In the genomic region with DNA sequence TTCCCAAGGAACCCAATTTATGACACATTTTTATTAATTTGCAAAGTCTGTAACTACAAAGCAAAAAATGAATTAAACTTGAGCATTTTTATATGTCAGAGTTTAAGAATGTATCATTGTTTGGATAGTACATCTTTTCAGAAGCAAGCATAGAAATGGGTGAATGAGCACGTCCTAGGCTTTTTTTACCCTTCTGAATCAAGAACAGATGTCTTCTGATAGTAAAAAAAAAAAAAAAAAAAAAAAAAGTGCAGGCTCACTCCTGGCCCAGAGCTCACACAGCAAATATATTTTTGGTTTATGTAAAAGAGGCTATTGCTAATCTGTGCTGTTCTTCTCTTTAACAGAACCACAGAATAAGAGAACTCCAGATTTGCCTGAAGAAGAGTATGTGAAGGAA, we compare ENCODE assay signal across 12 cellular contexts. TPM values are rescaled to one million over a fixed set of nuclear protein-coding genes. Genes with fewer than 3 reads are reported as not detected.
DNase-seq lines count a peak whose midpoint lies in the region; ATAC-seq and TF ChIP-seq lines count a peak whose summit lies in the region.
"Had no signal": no experiment of that assay in that cellular context is flagged by ENCODE, and none has a peak within 500 bp of the region (broad histone marks: within the 10 kb centered on the region; RNA-seq: fewer than 3 reads in every experiment).

No MANE protein-coding gene starts in this region.

- H3K9me3 Mint-ChIP-seq in CD4-positive, alpha-beta memory T cell = peaks cover 0 to 1% (median 0%) of the 10 kb centered on the region in 8 donors
- peaks cover 0 to 4% (median 0%) of the 10 kb centered on the region in 5 experiments for H3K9me3 Mint-ChIP-seq in brain
- H3K9me3 Mint-ChIP-seq in nephron progenitor cell = no peaks in the 10 kb centered on the region

- peaks cover 53 to 73% of the 10 kb centered on the region in 2 donors for H3K36me3 Mint-ChIP-seq in CD4-positive, alpha-beta memory T cell
- H3K36me3 Mint-ChIP-seq in brain = peaks cover 77% of the 10 kb centered on the region
- peaks cover 65% of the 10 kb centered on the region for H3K36me3 Mint-ChIP-seq in nephron progenitor cell (ENCODE audit: low read depth)

- H3K36me3 ChIP-seq in CD4-positive, alpha-beta memory T cell (ENCODE audit: insufficient read depth, low read length) = peaks cover 40% of the 10 kb centered on the region
- H3K36me3 ChIP-seq in spleen (peaks cover 5 to 57% (median 47%) of the 10 kb centered on the region in 6 donors), brain microvascular endothelial cell (replicated peaks) (peaks cover 40% of the 10 kb centered on the region)

- intact Hi-C loops in CD4-positive, alpha-beta memory T cell (cut with micrococcal nuclease) = no loop called here
- intact Hi-C loops in spleen (cut with DNase I; ENCODE audit: low total_unique reads) = loop anchor here (10.0 kb wide), 1 partner anchor 101 kb away; no protein-coding TSS in a partner anchor

- no peak overlapping the region for H3K4me3 ChIP-seq in CD4-positive, alpha-beta memory T cell (ENCODE audit: low read length in 2 of 2)
- H3K4me3 ChIP-seq in spleen (no peak overlapping the region), brain microvascular endothelial cell (ENCODE audit: low read depth, low read length) (no peak overlapping the region)
- H3K4me3 ChIP-seq: gastroesophageal sphincter had no signal

- POLR2A ChIA-PET in CD4-positive, alpha-beta memory T cell (lab: Charles Lee; ENCODE audit: partially characterized antibody) = interaction anchor here (0.6 to 1.3 kb wide), 5 partner anchors 9 to 221 kb away, joined by 3 to 4 read pairs (median 3); partner anchors contain the start of genes ADAT1, CFDP1 and GABARAPL2

- no peaks in the 10 kb centered on the region for H3K9me3 ChIP-seq in CD4-positive, alpha-beta memory T cell (ENCODE audit: control insufficient read depth in 1 of 2, low read length in 2 of 2)
- no peaks in the 10 kb centered on the region for H3K9me3 ChIP-seq in spleen
- H3K9me3 ChIP-seq: gastroesophageal sphincter had no signal

- DNase-seq in CD4-positive, alpha-beta memory T cell = no peak
- DNase-seq in LHCN-M2 (ENCODE audit: low read depth) (peak; percentile 18), nephron progenitor cell (no peak), spleen (no peak), brain microvascular endothelial cell (no peak)
- DNase-seq: left cardiac atrium, NCI-H1930 had no signal

- no peak for ATAC-seq in GM18520 (IDR thresholded peaks at IDR 0.05; ENCODE audit: unreplicated experiment)
- ATAC-seq: gastroesophageal sphincter, left cardiac atrium had no signal

- H3K27me3 ChIP-seq in CD4-positive, alpha-beta memory T cell (ENCODE audit: insufficient read depth, low read length) = no peaks in the 10 kb centered on the region
- no peaks in the 10 kb centered on the region for H3K27me3 ChIP-seq in spleen (replicated peaks in 1 of 7)
- no peaks in the 10 kb centered on the region for H3K27me3 ChIP-seq in brain microvascular endothelial cell (replicated peaks)
- H3K27me3 ChIP-seq: gastroesophageal sphincter had no signal

- CTCF ChIA-PET in CD4-positive, alpha-beta memory T cell (lab: Charles Lee; ENCODE audit: partially characterized antibody) = interaction anchor here (1.0 to 1.7 kb wide), 2 partner anchors 137 to 220 kb away, joined by 3 to 4 read pairs; partner anchors contain the start of gene CFDP1

- H3K4me3 Mint-ChIP-seq in CD4-positive, alpha-beta memory T cell = peak overlapping the region; percentile 24 to 74 (median 52)
- peak overlapping the region; percentile 67 to 80 (median 78) for H3K4me3 Mint-ChIP-seq in brain
- no peak overlapping the region for H3K4me3 Mint-ChIP-seq in nephron progenitor cell

- TF ChIP-seq POLR2A in spleen (IDR thresholded peaks at IDR 0.05) = no peak

- TF ChIP-seq CTCF in brain (conservative IDR thresholded peaks at IDR 0.05) (no peak), nephron progenitor cell (IDR thresholded peaks at IDR 0.05) (no peak), spleen (IDR thresholded peaks at IDR 0.05 in 8 of 11, conservative IDR thresholded peaks at IDR 0.05 in 3 of 11) (no peak), brain microvascular endothelial cell (IDR thresholded peaks at IDR 0.05; ENCODE audit: low read depth, low read length, missing control alignments) (no peak)

- H3K27ac ChIP-seq in CD4-positive, alpha-beta memory T cell (ENCODE audit: low read depth, low read length) = peak overlapping the region; percentile 30
- H3K27ac ChIP-seq in spleen = no peak overlapping the region
- H3K27ac ChIP-seq in brain microvascular endothelial cell = no peak overlapping the region
- H3K27ac ChIP-seq: gastroesophageal sphincter had no signal

- in situ Hi-C loops in brain microvascular endothelial cell (cut with HindIII; ENCODE audit: low pct_ligation_motif_present, low sequenced_read_pairs) = no loop called here

- peaks cover 44 to 68% (median 51%) of the 10 kb centered on the region in 4 donors for H3K4me1 Mint-ChIP-seq in CD4-positive, alpha-beta memory T cell
- peaks cover 46% of the 10 kb centered on the region for H3K4me1 Mint-ChIP-seq in brain
- H3K4me1 Mint-ChIP-seq in nephron progenitor cell = peaks cover 32% of the 10 kb centered on the region

- peaks cover 62% of the 10 kb centered on the region for H3K4me1 ChIP-seq in CD4-positive, alpha-beta memory T cell (ENCODE audit: insufficient read depth, low read length)
- peaks cover 34 to 67% (median 49%) of the 10 kb centered on the region in 6 donors for H3K4me1 ChIP-seq in spleen

- peak overlapping the region in 6 of 7 donors; percentile 51 to 89 (median 78) for H3K27ac Mint-ChIP-seq in CD4-positive, alpha-beta memory T cell
- H3K27ac Mint-ChIP-seq in brain (peak overlapping the region in 3 of 5 experiments; percentile 40 to 71 (median 71)), nephron progenitor cell (peak overlapping the region; percentile 39)

- no peaks in the 10 kb centered on the region for H3K27me3 Mint-ChIP-seq in CD4-positive, alpha-beta memory T cell
- peaks cover 7% of the 10 kb centered on the region for H3K27me3 Mint-ChIP-seq in brain
- no peaks in the 10 kb centered on the region for H3K27me3 Mint-ChIP-seq in nephron progenitor cell (ENCODE audit: low read depth, poor library complexity)

- WGBS in spleen, 5 donors = 71 to 80% (median 77%) methylated on average over 1 of the region's 1 CpG

RNA-seq across cellular contexts. Expression of gene TERF2IP, which starts 6.4 kb away (rescaled TPM):
- 100 to 1,000 TPM in 1 of 2 experiments, 10 to 100 TPM in 1; 98.4 to 108 TPM for total RNA-seq in CD4-positive, alpha-beta memory T cell
- 100 to 1,000 TPM; 152 to 185 TPM for polyA plus RNA-seq in CD4-positive, alpha-beta memory T cell
- total RNA-seq in LHCN-M2 (2014; rRNA removed) (53.2 and 60.0 TPM in 2 replicates), spleen (10 to 100 TPM; 66.5 to 90.1 (median 75.4) TPM)
- polyA plus RNA-seq in LHCN-M2 (2012) = 43.9 TPM
- polyA plus RNA-seq in brain (ENCODE audit: insufficient read depth, low read depth, low replicate concordance) (340 TPM), spleen (10 to 100 TPM; 42.8 to 71.0 (median 64.4) TPM)

RNA-seq across cellular contexts. Expression of gene KARS1, which starts 6.5 kb away (rescaled TPM):
- total RNA-seq in CD4-positive, alpha-beta memory T cell = 100 to 1,000 TPM; 120 to 124 TPM
- 100 to 1,000 TPM; 259 to 306 TPM for polyA plus RNA-seq in CD4-positive, alpha-beta memory T cell
- total RNA-seq in LHCN-M2 (2014; rRNA removed) (198 and 202 TPM in 2 replicates), spleen (10 to 100 TPM; 85.2 to 97.7 (median 89.6) TPM)
- 123 TPM for polyA plus RNA-seq in LHCN-M2 (2012)
- polyA plus RNA-seq in brain (ENCODE audit: insufficient read depth, low read depth, low replicate concordance) (170 TPM), spleen (10 to 100 TPM; 63.7 to 88.0 (median 83.2) TPM)

RNA-seq across cellular contexts. Expression of gene CPHXL2, which starts 22.9 kb away (rescaled TPM):
- total RNA-seq in CD4-positive, alpha-beta memory T cell = not detected
- polyA plus RNA-seq in CD4-positive, alpha-beta memory T cell = not detected
- total RNA-seq in LHCN-M2 (2014; rRNA removed) (not detected in 2 replicates), spleen (not detected)
- polyA plus RNA-seq in LHCN-M2 (2012) = 0.05 TPM
- polyA plus RNA-seq in brain (ENCODE audit: insufficient read depth, low read depth, low replicate concordance) (not detected), spleen (under 1 TPM in 1 of 3 donors, not detected in 2; 0.06 TPM)
- total RNA-seq: gastroesophageal sphincter; left cardiac atrium; omental fat pad; T-helper 1 cell treated with Interleukin-12 subunit alpha and Interleukin-12 subunit beta and Interleukin-4 antibody, amounts not matched to agents 30 ng/mL and 1 ng/mL, for 36 hours had no signal

RNA-seq across cellular contexts. Expression of gene ADAT1, which starts 30.8 kb away (rescaled TPM):
- 10 to 100 TPM; 88.3 to 93.9 TPM for total RNA-seq in CD4-positive, alpha-beta memory T cell
- 10 to 100 TPM; 44.4 to 54.9 TPM for polyA plus RNA-seq in CD4-positive, alpha-beta memory T cell
- total RNA-seq in LHCN-M2 (2014; rRNA removed) = 50.2 and 66.0 TPM in 2 replicates
- 27.8 TPM for polyA plus RNA-seq in LHCN-M2 (2012)
- polyA plus RNA-seq in brain (ENCODE audit: insufficient read depth, low read depth, low replicate concordance) = 59.0 TPM
- total RNA-seq in spleen = 100 to 1,000 TPM in 1 of 7 donors, 10 to 100 TPM in 6; 42.5 to 120 (median 65.5) TPM
- polyA plus RNA-seq in spleen = 10 to 100 TPM; 13.2 to 18.3 (median 14.5) TPM

RNA-seq across cellular contexts. Expression of gene DUXB, which starts 47.3 kb away (rescaled TPM):
- not detected for total RNA-seq in CD4-positive, alpha-beta memory T cell
- polyA plus RNA-seq in CD4-positive, alpha-beta memory T cell = not detected
- total RNA-seq in LHCN-M2 (2014; rRNA removed) (not detected in 2 replicates), spleen (not detected)
- not detected for polyA plus RNA-seq in LHCN-M2 (2012)
- polyA plus RNA-seq in brain (ENCODE audit: insufficient read depth, low read depth, low replicate concordance) (not detected), spleen (not detected)
- total RNA-seq: gastroesophageal sphincter; left cardiac atrium; omental fat pad; T-helper 1 cell treated with Interleukin-12 subunit alpha and Interleukin-12 subunit beta and Interleukin-4 antibody, amounts not matched to agents 30 ng/mL and 1 ng/mL, for 36 hours had no signal
